In the genomic region with DNA sequence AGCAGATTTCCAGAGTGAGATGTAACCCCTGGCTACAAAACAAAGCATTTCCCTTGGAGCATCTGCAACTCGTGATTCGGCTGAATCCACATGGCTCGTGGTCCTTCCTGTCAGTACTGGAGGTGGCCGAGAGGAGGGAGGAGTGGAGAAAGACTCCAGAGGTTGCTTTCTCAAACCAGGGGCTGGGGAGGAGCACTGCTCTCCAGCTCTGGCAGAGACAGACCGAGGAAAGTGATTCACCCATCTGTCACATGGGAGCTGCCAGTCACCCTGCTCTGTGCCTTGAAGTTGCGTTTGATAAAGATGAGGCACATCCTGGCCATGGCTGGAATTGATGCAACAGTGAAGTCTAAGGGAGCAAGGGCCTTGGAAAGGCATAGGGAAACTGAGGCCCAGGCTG, we compare ENCODE assay signal across 14 cellular contexts.
A peak's percentile ranks its signal among the peaks of the same experiment; 100 is the strongest.
DNase-seq lines count a peak whose midpoint lies in the region; ATAC-seq and TF ChIP-seq lines count a peak whose summit lies in the region.
"Had no signal": no experiment of that assay in that cellular context is flagged by ENCODE, and none has a peak within 500 bp of the region (broad histone marks: within the 10 kb centered on the region; RNA-seq: fewer than 3 reads in every experiment).

No MANE protein-coding gene starts in this region.

- no peak for ATAC-seq in HG03442 (IDR thresholded peaks at IDR 0.05; ENCODE audit: unreplicated experiment)
- ATAC-seq: left colon; natural killer cell treated with Interleukin-12 subunit alpha and Interleukin-12 subunit beta and Interleukin-15 and Interleukin-18, amount 100 ng/mL, for 72 hours had no signal

- peak; percentile 81 for DNase-seq in GM04504 (ENCODE audit: low read depth)
- DNase-seq in RWPE1 (ENCODE audit: low spot score), result peak; percentile 64
- peak; percentile 76 for DNase-seq in epithelial cell of esophagus (ENCODE audit: low read depth)
- DNase-seq in osteoblast (ENCODE audit: insufficient read length, low spot score, missing footprints), result peak; percentile 95
- DNase-seq in Kasumi-1 (lab: John Stamatoyannopoulos, UW), result no peak
- no peak for DNase-seq in WERI-Rb-1
- DNase-seq: cortex of kidney, glutamatergic neuron, left colon, NCI-H510A, Right ventricle myocardium superior had no signal

- POLR2A ChIA-PET in RWPE1 (lab: Yijun Ruan, JAX; ENCODE audit: low non-redundant PET), result no interaction called here

- peak overlapping the region; percentile 25 for H3K4me2 ChIP-seq in osteoblast (ENCODE audit: insufficient read depth, low read length)

- H3K9me3 ChIP-seq in osteoblast (ENCODE audit: low read depth, low read length) (no peaks in the 10 kb centered on the region), WERI-Rb-1 (ENCODE audit: severe bottlenecking) (no peaks in the 10 kb centered on the region)

- no peak overlapping the region for H2AFZ ChIP-seq in osteoblast (ENCODE audit: low read length)

- H3K36me3 ChIP-seq in osteoblast (ENCODE audit: insufficient read depth, low read length) (no peaks in the 10 kb centered on the region), WERI-Rb-1 (no peaks in the 10 kb centered on the region)

- CTCF ChIA-PET in RWPE1 (lab: Yijun Ruan, JAX), result interaction anchor here (1.0 kb wide), 1 partner anchor 9 kb away, joined by 4 read pairs; no protein-coding TSS in a partner anchor

- H3K27me3 ChIP-seq in osteoblast (ENCODE audit: insufficient read depth, low read length) (no peaks in the 10 kb centered on the region), WERI-Rb-1 (ENCODE audit: insufficient read depth, low read depth, severe bottlenecking) (no peaks in the 10 kb centered on the region)

- no peak overlapping the region for H3K4me3 ChIP-seq in epithelial cell of esophagus (ENCODE audit: low read length)
- no peak overlapping the region for H3K4me3 ChIP-seq in osteoblast (ENCODE audit: insufficient read depth, low read length)
- no peak overlapping the region for H3K4me3 ChIP-seq in WERI-Rb-1 (ENCODE audit: low read depth, low read length)

- no peaks in the 10 kb centered on the region for H4K20me1 ChIP-seq in osteoblast (ENCODE audit: insufficient read depth, low read length)

- H3K27ac ChIP-seq in RWPE1, result no peak overlapping the region
- peak overlapping the region; percentile 12 for H3K27ac ChIP-seq in osteoblast (ENCODE audit: low read depth, low read length)
- H3K27ac ChIP-seq in WERI-Rb-1, result no peak overlapping the region
- H3K27ac ChIP-seq: VCaP had no signal

- H3K79me2 ChIP-seq in osteoblast (ENCODE audit: insufficient read depth, low read length), result no peaks in the 10 kb centered on the region

- H3K4me1 ChIP-seq in osteoblast (ENCODE audit: insufficient read depth, low read length), result peaks cover 15% of the 10 kb centered on the region

- TF ChIP-seq CTCF in RWPE1 (conservative IDR thresholded peaks at IDR 0.05; ENCODE audit: low read depth) (no peak), epithelial cell of esophagus (IDR thresholded peaks at IDR 0.05; ENCODE audit: insufficient read depth, low read depth, low read length, missing control alignments) (no peak), osteoblast (IDR thresholded peaks at IDR 0.05; ENCODE audit: extremely low read depth, low read depth, low read length) (peak; percentile 5), WERI-Rb-1 (IDR thresholded peaks at IDR 0.05; ENCODE audit: low read depth, low read length) (no peak)

Comparison
In these comparisons a context has a peak if more than half of its experiments do, and no peak if none do; other contexts are left out.
1. DNase-seq: peak in GM04504 (single experiment), RWPE1 (single experiment), epithelial cell of esophagus (single experiment) and osteoblast (single experiment); none in Kasumi-1 (0 of 2) and WERI-Rb-1 (single experiment).